In the genomic region with DNA sequence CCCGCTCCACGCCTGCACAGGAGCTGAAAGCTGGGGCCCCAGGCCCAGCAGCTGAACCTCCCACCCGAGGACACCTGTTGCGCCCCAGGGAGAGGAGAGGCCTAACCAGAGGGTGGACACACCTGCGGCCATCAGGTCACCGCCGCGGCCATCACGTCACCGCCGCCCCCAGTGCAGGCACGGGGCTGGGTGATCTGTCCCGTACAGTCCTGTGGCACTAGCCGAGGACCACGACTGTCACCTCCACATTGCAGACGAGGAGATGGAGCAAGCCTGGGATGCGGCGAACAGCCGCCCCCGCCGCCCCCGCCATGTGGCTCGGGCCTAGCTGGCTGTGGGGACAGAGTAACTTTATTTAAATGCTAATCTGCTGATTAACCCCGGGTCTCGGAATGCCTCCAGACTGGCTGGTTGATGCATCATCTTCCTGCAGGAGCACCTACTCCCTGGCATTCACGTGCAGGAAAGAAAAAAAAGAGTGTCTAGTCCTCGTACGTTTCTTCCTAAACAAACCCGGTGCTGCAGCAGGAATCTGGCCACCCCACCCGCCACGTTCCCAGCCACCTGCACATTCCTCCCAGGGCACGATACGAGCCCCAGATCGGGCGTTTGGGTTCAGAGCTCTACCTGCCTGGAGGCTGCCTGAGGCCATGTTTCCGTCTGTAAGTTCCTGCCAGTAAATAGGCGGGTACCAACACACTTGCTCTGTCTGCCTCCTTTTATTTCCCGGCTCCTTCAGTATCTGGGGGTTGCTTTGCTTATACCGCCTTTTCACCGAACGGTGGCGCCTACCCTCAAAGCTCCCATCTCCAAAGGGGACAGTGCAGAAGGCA, we compare ENCODE assay signal across 1 cellular context.
TF ChIP-seq lines count a peak whose summit lies in the region.

No MANE protein-coding gene starts in this region.

TF ChIP-seq in WTC11, 78 proteins besides CTCF, POLR2A, EP300 and RAD21 (continued from another document):
- TF ChIP-seq, protein P1, sequence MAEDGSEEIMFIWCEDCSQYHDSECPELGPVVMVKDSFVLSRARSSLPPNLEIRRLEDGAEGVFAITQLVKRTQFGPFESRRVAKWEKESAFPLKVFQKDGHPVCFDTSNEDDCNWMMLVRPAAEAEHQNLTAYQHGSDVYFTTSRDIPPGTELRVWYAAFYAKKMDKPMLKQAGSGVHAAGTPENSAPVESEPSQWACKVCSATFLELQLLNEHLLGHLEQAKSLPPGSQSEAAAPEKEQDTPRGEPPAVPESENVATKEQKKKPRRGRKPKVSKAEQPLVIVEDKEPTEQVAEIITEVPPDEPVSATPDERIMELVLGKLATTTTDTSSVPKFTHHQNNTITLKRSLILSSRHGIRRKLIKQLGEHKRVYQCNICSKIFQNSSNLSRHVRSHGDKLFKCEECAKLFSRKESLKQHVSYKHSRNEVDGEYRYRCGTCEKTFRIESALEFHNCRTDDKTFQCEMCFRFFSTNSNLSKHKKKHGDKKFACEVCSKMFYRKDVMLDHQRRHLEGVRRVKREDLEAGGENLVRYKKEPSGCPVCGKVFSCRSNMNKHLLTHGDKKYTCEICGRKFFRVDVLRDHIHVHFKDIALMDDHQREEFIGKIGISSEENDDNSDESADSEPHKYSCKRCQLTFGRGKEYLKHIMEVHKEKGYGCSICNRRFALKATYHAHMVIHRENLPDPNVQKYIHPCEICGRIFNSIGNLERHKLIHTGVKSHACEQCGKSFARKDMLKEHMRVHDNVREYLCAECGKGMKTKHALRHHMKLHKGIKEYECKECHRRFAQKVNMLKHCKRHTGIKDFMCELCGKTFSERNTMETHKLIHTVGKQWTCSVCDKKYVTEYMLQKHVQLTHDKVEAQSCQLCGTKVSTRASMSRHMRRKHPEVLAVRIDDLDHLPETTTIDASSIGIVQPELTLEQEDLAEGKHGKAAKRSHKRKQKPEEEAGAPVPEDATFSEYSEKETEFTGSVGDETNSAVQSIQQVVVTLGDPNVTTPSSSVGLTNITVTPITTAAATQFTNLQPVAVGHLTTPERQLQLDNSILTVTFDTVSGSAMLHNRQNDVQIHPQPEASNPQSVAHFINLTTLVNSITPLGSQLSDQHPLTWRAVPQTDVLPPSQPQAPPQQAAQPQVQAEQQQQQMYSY (CRISPR knock-in tag; IDR thresholded peaks at IDR 0.05) = no peak
TF ChIP-seq in WTC11: peak in this region for 1.
